ENCODE assay signal across 27 cellular contexts in genomic region chr3:62325896-62326295, GRCh38. TPM values are rescaled to one million over a fixed set of nuclear protein-coding genes. Genes with fewer than 3 reads are reported as not detected.
"Had no signal": no experiment of that assay in that cellular context is flagged by ENCODE, and none has a peak within 500 bp of the region (broad histone marks: within the 10 kb centered on the region; RNA-seq: fewer than 3 reads in every experiment).

No MANE protein-coding gene starts in this region.

- H3K36me3 ChIP-seq: gastrocnemius medialis, pancreas, thoracic aorta, transverse colon had no signal

- H3K27me3 ChIP-seq: esophagus muscularis mucosa, gastrocnemius medialis, heart right ventricle, pancreas, spleen, transverse colon had no signal

- DNase-seq: effector memory CD4-positive, alpha-beta T cell; gastrocnemius medialis; heart right ventricle; islet precursor cell; left ventricle myocardium inferior; mesendoderm; naive B cell; occipital lobe; pancreas; psoas muscle; retina; spleen; stimulated activated CD4-positive, alpha-beta T cell treated with anti-CD3 and anti-CD28 coated beads, Interleukin-15, amount 100 ng/mL, for 24 hours; stimulated activated CD4-positive, alpha-beta T cell treated with anti-CD3 and anti-CD28 coated beads, Interleukin-1b, Interleukin-23, amount 100 ng/mL, for 48 hours; stimulated activated CD4-positive, alpha-beta T cell treated with anti-CD3 and anti-CD28 coated beads, Interleukin-4, amount 100 ng/mL, for 24 hours; stimulated activated naive CD8-positive, alpha-beta T cell treated with anti-CD3 and anti-CD28 coated beads, Interleukin-15, amount 100 ng/mL, for 72 hours; transverse colon had no signal

- H3K4me1 ChIP-seq: esophagus muscularis mucosa, gastrocnemius medialis, heart right ventricle, left ventricle myocardium inferior, pancreas, psoas muscle, spleen, transverse colon had no signal

- H3K9me3 ChIP-seq: esophagus muscularis mucosa, gastrocnemius medialis, heart right ventricle, left ventricle myocardium inferior, pancreas, psoas muscle, spleen, thoracic aorta, transverse colon had no signal

- ATAC-seq: gastrocnemius medialis; heart right ventricle; pancreas; psoas muscle; sciatic nerve; stimulated activated memory B cell treated with anti-CD40 and anti-IgM and Interleukin-4, amounts not matched to agents 10 μg/mL and 1 μg/mL and 100 μg/mL, for 72 hours; stimulated activated naive CD8-positive, alpha-beta T cell treated with anti-CD3 and anti-CD28 coated beads, Interleukin-15, amount 100 ng/mL, for 72 hours had no signal

- H3K27ac ChIP-seq: epithelial cell of prostate, esophagus muscularis mucosa, gastrocnemius medialis, heart right ventricle, left ventricle myocardium inferior, pancreas, psoas muscle, spleen, thoracic aorta, transverse colon had no signal

- H3K4me3 ChIP-seq: esophagus muscularis mucosa, gastrocnemius medialis, heart right ventricle, left ventricle myocardium inferior, pancreas, psoas muscle, spleen, thoracic aorta, transverse colon had no signal

RNA-seq across cellular contexts. Expression of gene FEZF2, which starts 47.5 kb away (rescaled TPM):
- total RNA-seq: esophagus muscularis mucosa, fibroblast of villous mesenchyme, gastrocnemius medialis, heart right ventricle, left ventricle myocardium inferior, lung microvascular endothelial cell, pancreas, psoas muscle, sciatic nerve, skeletal muscle tissue, spleen, subcutaneous adipose tissue, thoracic aorta, transverse colon, urinary bladder had no signal
- polyA plus RNA-seq: heart right ventricle, psoas muscle, spleen, urinary bladder had no signal
